In the genomic region with DNA sequence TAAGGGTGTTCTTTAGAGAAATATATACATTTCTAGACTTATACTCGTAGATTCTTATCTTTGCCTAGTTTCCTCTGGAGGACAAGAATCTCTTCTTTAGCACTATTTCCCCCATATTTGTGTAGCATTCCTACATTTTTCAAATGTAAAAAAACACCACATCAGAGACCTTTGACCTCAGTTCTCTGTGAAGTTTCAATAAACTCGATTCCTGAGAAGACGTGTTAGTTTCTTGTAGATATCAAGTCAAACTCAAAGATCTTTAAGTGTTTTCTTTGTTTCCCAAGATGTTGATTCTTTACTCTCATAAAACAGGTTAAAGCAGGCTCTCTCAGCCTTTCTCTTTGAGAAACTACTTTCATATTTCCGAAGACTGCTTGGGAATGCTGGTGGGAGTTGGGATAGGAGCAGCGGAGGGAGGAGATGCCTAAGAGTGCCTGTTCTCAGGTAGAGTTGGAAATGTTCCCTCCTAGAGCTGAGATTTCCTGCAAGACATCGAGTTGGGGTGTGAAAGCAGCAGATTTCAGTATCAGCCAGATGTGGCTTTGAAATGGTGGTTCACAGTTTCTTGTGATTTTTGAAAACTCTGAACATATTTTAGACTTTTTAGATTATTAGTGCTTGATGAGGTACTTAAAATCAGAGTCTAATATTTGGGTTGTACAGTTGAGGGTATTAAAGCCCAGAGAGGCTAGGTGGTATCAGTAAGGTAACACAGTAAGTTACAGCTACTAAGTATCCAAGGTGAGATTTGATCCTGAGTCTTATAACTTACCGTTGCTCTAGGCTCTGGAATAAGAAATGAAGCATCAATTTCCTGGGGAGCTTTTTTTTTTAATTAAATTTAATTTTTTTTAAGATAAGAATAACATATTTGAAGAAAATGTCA, we compare ENCODE assay signal across 1 cellular context.
TF ChIP-seq lines count a peak whose summit lies in the region.

No MANE protein-coding gene starts in this region.

TF ChIP-seq in HCT116, 20 proteins besides CTCF, POLR2A, EP300 and RAD21 (continued from another document):
- TF ChIP-seq SRF (IDR thresholded peaks at IDR 0.05; ENCODE audit: low read depth) (no peak), YY1 (IDR thresholded peaks at IDR 0.05; ENCODE audit: extremely low read depth, insufficient replicate concordance, low read depth, low read length) (no peak)
